Comparison of ENCODE assay signal across 1 cellular context in the genomic region with DNA sequence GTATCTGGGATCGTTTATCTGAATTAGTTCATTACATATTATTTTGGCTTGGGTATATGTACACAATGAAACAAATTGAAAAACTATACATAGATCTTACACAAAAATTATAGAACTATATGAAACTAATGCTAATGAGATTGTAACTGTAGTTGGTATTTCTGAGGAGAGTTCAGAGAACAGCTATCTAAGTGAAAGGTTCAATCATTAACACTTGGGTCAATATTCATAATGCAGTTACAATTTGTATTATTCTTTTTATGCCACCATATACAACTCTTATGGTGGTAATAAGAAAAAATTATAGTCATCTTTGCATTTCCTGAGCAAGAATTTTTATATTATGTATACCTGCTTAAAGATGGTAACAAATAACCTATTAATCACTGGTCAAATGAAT.
TF ChIP-seq lines count a peak whose summit lies in the region.

No MANE protein-coding gene starts in this region.

TF ChIP-seq in HepG2, 621 proteins besides CTCF, POLR2A, EP300 and RAD21 (continued from another document):
- TF ChIP-seq THYN1 (CRISPR knock-in tag; IDR thresholded peaks at IDR 0.05; ENCODE audit: borderline replicate concordance, low read depth) (no peak), NFIC (IDR thresholded peaks at IDR 0.05; ENCODE audit: low read length) (no peak), PHF8 (CRISPR knock-in tag; IDR thresholded peaks at IDR 0.05) (no peak), CHD2 (IDR thresholded peaks at IDR 0.05; ENCODE audit: low read depth, low read length) (no peak)
